In the genomic region with DNA sequence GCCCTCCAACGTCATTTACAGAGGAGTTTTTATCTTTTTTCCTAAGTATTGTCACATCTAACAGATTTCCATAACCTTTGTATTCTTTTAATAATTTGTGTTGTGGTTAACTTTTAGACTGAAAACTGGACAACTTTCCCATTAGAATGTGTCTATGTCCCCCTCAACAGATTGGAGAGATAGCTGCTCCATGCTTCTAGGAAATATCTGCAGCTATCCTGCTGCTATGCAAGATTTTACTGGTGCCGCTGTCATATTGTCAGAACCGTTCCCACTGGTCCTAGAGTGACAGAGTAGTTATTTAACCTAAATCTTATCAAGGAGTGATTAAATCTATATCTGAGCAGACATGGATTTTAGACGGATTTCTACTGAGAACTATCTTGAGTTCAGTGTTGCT, we compare ENCODE assay signal across 31 cellular contexts.
"Had no signal": no experiment of that assay in that cellular context is flagged by ENCODE, and none has a peak within 500 bp of the region (broad histone marks: within the 10 kb centered on the region; RNA-seq: fewer than 3 reads in every experiment).

No MANE protein-coding gene starts in this region.

- H3K9me3 Mint-ChIP-seq: activated CD4-positive, alpha-beta memory T cell treated with anti-CD3 and anti-CD28 coated beads, Interleukin-2, amount 10 ng/mL, durations not matched to agents 7 days and 5 days; activated CD4-positive, alpha-beta T cell treated with anti-CD3 and anti-CD28 coated beads, Interleukin-2, amount 10 ng/mL, durations not matched to agents 7 days and 5 days; activated naive CD4-positive, alpha-beta T cell treated with anti-CD3 and anti-CD28 coated beads, Interleukin-2, amount 10 ng/mL, durations not matched to agents 7 days and 5 days; activated naive CD4-positive, alpha-beta T cell treated with anti-CD3 and anti-CD28 coated beads, Interleukin-2, amount 50 U/mL, for 72 hours; activated naive CD8-positive, alpha-beta T cell treated with anti-CD3 and anti-CD28 coated beads, Interleukin-2, amount 10 ng/mL, durations not matched to agents 7 days and 5 days; activated T-cell treated with anti-CD3 and anti-CD28 coated beads, Interleukin-2, amount 50 U/mL, for 24 hours; activated T-cell treated with anti-CD3 and anti-CD28 coated beads, Interleukin-2, amount 50 U/mL, for 72 hours; T-helper 2 cell treated with Interferon-gamma antibody and Interleukin-4, amounts not matched to agents 5 μg/mL and 100 μg/mL, for 36 hours had no signal

- H3K27ac Mint-ChIP-seq: activated CD4-positive, alpha-beta memory T cell treated with anti-CD3 and anti-CD28 coated beads, Interleukin-2, amount 10 ng/mL, durations not matched to agents 7 days and 5 days; activated CD4-positive, alpha-beta T cell treated with anti-CD3 and anti-CD28 coated beads, Interleukin-2, amount 10 ng/mL, durations not matched to agents 7 days and 5 days; activated naive CD4-positive, alpha-beta T cell treated with anti-CD3 and anti-CD28 coated beads, Interleukin-2, amount 10 ng/mL, durations not matched to agents 7 days and 5 days; activated naive CD4-positive, alpha-beta T cell treated with anti-CD3 and anti-CD28 coated beads, Interleukin-2, amount 50 U/mL, for 72 hours; activated naive CD8-positive, alpha-beta T cell treated with anti-CD3 and anti-CD28 coated beads, Interleukin-2, amount 10 ng/mL, durations not matched to agents 7 days and 5 days; activated T-cell treated with anti-CD3 and anti-CD28 coated beads, Interleukin-2, amount 50 U/mL, for 24 hours; activated T-cell treated with anti-CD3 and anti-CD28 coated beads, Interleukin-2, amount 50 U/mL, for 72 hours; T-helper 17 cell; T-helper 2 cell treated with Interferon-gamma antibody and Interleukin-4, amounts not matched to agents 5 μg/mL and 100 μg/mL, for 36 hours had no signal

- H3K4me1 ChIP-seq: ascending aorta, breast epithelium, colonic mucosa, esophagus squamous epithelium had no signal

- DNase-seq: activated CD4-positive, alpha-beta memory T cell treated with anti-CD3 and anti-CD28 coated beads, Interleukin-2, amount 10 ng/mL, durations not matched to agents 7 days and 5 days; activated CD4-positive, alpha-beta T cell treated with anti-CD3 and anti-CD28 coated beads for 1 hour; activated CD4-positive, alpha-beta T cell treated with anti-CD3 and anti-CD28 coated beads for 4 hours; activated CD4-positive, alpha-beta T cell treated with anti-CD3 and anti-CD28 coated beads, Interleukin-2, amount 10 ng/mL, durations not matched to agents 7 days and 5 days; activated CD4-positive, alpha-beta T cell treated with anti-CD3 and anti-CD28 coated beads, Interleukin-2, amount 50 U/mL, for 4 hours; activated CD4-positive, CD25-positive, alpha-beta regulatory T cell; activated CD8-positive, alpha-beta memory T cell treated with anti-CD3 and anti-CD28 coated beads, Interleukin-2, amount 50 U/mL, for 48 hours; activated gamma-delta T cell; activated naive CD4-positive, alpha-beta T cell; activated naive CD4-positive, alpha-beta T cell treated with anti-CD3 and anti-CD28 coated beads, Interleukin-2, amount 10 ng/mL, durations not matched to agents 7 days and 5 days; activated naive CD8-positive, alpha-beta T cell treated with anti-CD3 and anti-CD28 coated beads, Interleukin-2, amount 10 ng/mL, durations not matched to agents 7 days and 5 days; activated T-cell treated with anti-CD3 and anti-CD28 coated beads for 4 hours; activated T-cell treated with anti-CD3 and anti-CD28 coated beads, Interleukin-2, amount 50 U/mL, for 24 hours; activated T-cell treated with anti-CD3 and anti-CD28 coated beads, Interleukin-2, amount 50 U/mL, for 72 hours; central memory CD4-positive, alpha-beta T cell; cerebellar nuclear complex; colonic mucosa; effector CD8-positive, alpha-beta T cell; esophagus squamous epithelium; foreskin melanocyte; head of caudate nucleus; T-helper 17 cell; T1000 had no signal

- H3K4me3 ChIP-seq: ascending aorta, breast epithelium, cardiac muscle cell, colonic mucosa, esophagus squamous epithelium, gastroesophageal sphincter had no signal

- H3K27me3 ChIP-seq: ascending aorta, breast epithelium, cardiac muscle cell, colonic mucosa, esophagus squamous epithelium, gastroesophageal sphincter had no signal

- ATAC-seq: activated naive CD4-positive, alpha-beta T cell treated with anti-CD3 and anti-CD28 coated beads, Interleukin-2, amount 50 U/mL, for 72 hours; activated T-cell treated with anti-CD3 and anti-CD28 coated beads, Interleukin-2, amount 50 U/mL, for 72 hours; gastroesophageal sphincter; T-helper 17 cell had no signal

- H3K27ac ChIP-seq: ascending aorta, breast epithelium, cardiac muscle cell, colonic mucosa, epithelial cell of prostate, esophagus squamous epithelium, gastroesophageal sphincter had no signal

- H3K4me3 Mint-ChIP-seq: activated CD4-positive, alpha-beta memory T cell treated with anti-CD3 and anti-CD28 coated beads, Interleukin-2, amount 10 ng/mL, durations not matched to agents 7 days and 5 days; activated CD4-positive, alpha-beta T cell treated with anti-CD3 and anti-CD28 coated beads, Interleukin-2, amount 10 ng/mL, durations not matched to agents 7 days and 5 days; activated naive CD4-positive, alpha-beta T cell treated with anti-CD3 and anti-CD28 coated beads, Interleukin-2, amount 10 ng/mL, durations not matched to agents 7 days and 5 days; activated naive CD8-positive, alpha-beta T cell treated with anti-CD3 and anti-CD28 coated beads, Interleukin-2, amount 10 ng/mL, durations not matched to agents 7 days and 5 days; activated T-cell treated with anti-CD3 and anti-CD28 coated beads, Interleukin-2, amount 50 U/mL, for 24 hours; activated T-cell treated with anti-CD3 and anti-CD28 coated beads, Interleukin-2, amount 50 U/mL, for 72 hours; brain; T-helper 17 cell; T-helper 2 cell treated with Interferon-gamma antibody and Interleukin-4, amounts not matched to agents 5 μg/mL and 100 μg/mL, for 36 hours had no signal

- H3K27me3 Mint-ChIP-seq: activated CD4-positive, alpha-beta memory T cell treated with anti-CD3 and anti-CD28 coated beads, Interleukin-2, amount 10 ng/mL, durations not matched to agents 7 days and 5 days; activated CD4-positive, alpha-beta T cell treated with anti-CD3 and anti-CD28 coated beads, Interleukin-2, amount 10 ng/mL, durations not matched to agents 7 days and 5 days; activated naive CD4-positive, alpha-beta T cell treated with anti-CD3 and anti-CD28 coated beads, Interleukin-2, amount 10 ng/mL, durations not matched to agents 7 days and 5 days; activated naive CD8-positive, alpha-beta T cell treated with anti-CD3 and anti-CD28 coated beads, Interleukin-2, amount 10 ng/mL, durations not matched to agents 7 days and 5 days; activated T-cell treated with anti-CD3 and anti-CD28 coated beads, Interleukin-2, amount 50 U/mL, for 24 hours; brain; T-helper 17 cell had no signal

- H3K36me3 Mint-ChIP-seq: activated naive CD4-positive, alpha-beta T cell treated with anti-CD3 and anti-CD28 coated beads, Interleukin-2, amount 10 ng/mL, durations not matched to agents 7 days and 5 days; activated naive CD4-positive, alpha-beta T cell treated with anti-CD3 and anti-CD28 coated beads, Interleukin-2, amount 50 U/mL, for 72 hours; activated naive CD8-positive, alpha-beta T cell treated with anti-CD3 and anti-CD28 coated beads, Interleukin-2, amount 10 ng/mL, durations not matched to agents 7 days and 5 days had no signal

- H3K36me3 ChIP-seq: ascending aorta, breast epithelium, cardiac muscle cell, colonic mucosa, esophagus squamous epithelium, gastroesophageal sphincter had no signal

- H3K9me3 ChIP-seq: ascending aorta, breast epithelium, colonic mucosa, esophagus squamous epithelium, gastroesophageal sphincter had no signal

- H3K4me1 Mint-ChIP-seq: activated CD4-positive, alpha-beta memory T cell treated with anti-CD3 and anti-CD28 coated beads, Interleukin-2, amount 10 ng/mL, durations not matched to agents 7 days and 5 days; activated CD4-positive, alpha-beta T cell treated with anti-CD3 and anti-CD28 coated beads, Interleukin-2, amount 10 ng/mL, durations not matched to agents 7 days and 5 days; activated naive CD4-positive, alpha-beta T cell treated with anti-CD3 and anti-CD28 coated beads, Interleukin-2, amount 10 ng/mL, durations not matched to agents 7 days and 5 days; T-helper 17 cell had no signal
